30 cellular contexts compared by ENCODE assay signal in genomic region chr4:126628933-126629332, GRCh38.
"Had no signal": no experiment of that assay in that cellular context is flagged by ENCODE, and none has a peak within 500 bp of the region (broad histone marks: within the 10 kb centered on the region; RNA-seq: fewer than 3 reads in every experiment).

No MANE protein-coding gene starts in this region.

- H3K36me3 ChIP-seq: adrenal gland, ascending aorta, brain microvascular endothelial cell, breast epithelium, cardiac muscle cell had no signal

- H3K4me1 ChIP-seq: adrenal gland, ascending aorta, body of pancreas, breast epithelium had no signal

- ATAC-seq: activated naive CD4-positive, alpha-beta T cell treated with anti-CD3 and anti-CD28 coated beads, Interleukin-2, amount 50 U/mL, for 72 hours; activated naive CD8-positive, alpha-beta T cell treated with anti-CD3 and anti-CD28 coated beads, Interleukin-2, amount 50 U/mL, for 24 hours; activated T-cell treated with anti-CD3 and anti-CD28 coated beads, Interleukin-2, amount 50 U/mL, for 4 hours; activated T-cell treated with anti-CD3 and anti-CD28 coated beads, Interleukin-2, amount 50 U/mL, for 72 hours; activated T-helper 17 cell treated with anti-CD3 and anti-CD28 coated beads, Interleukin-2, amount 50 U/mL, for 72 hours; body of pancreas had no signal

- H3K27me3 ChIP-seq: adrenal gland, ascending aorta, body of pancreas, brain microvascular endothelial cell, breast epithelium, cardiac muscle cell had no signal

- H3K9me3 ChIP-seq: adrenal gland, ascending aorta, body of pancreas, breast epithelium had no signal

- H3K4me3 ChIP-seq: adrenal gland, ascending aorta, body of pancreas, breast epithelium, cardiac muscle cell had no signal

- H3K27ac ChIP-seq: adrenal gland, ascending aorta, body of pancreas, brain microvascular endothelial cell, breast epithelium, cardiac muscle cell had no signal

- DNase-seq: activated effector memory CD4-positive, alpha-beta T cell treated with anti-CD3 and anti-CD28 coated beads, Interleukin-2, amount 50 U/mL, for 16 hours; activated effector memory CD4-positive, alpha-beta T cell treated with Interleukin-2 at 50 U/mL for 16 hours; activated gamma-delta T cell; activated gamma-delta T cell treated with Interleukin-2 at 50 U/mL for 16 hours; activated naive CD4-positive, alpha-beta T cell; activated naive CD4-positive, alpha-beta T cell treated with anti-CD3 and anti-CD28 coated beads for 36 hours; activated naive CD4-positive, alpha-beta T cell treated with anti-CD3 and anti-CD28 coated beads, Interleukin-2, amount 10 ng/mL, durations not matched to agents 7 days and 5 days; activated naive CD4-positive, alpha-beta T cell treated with anti-CD3 and anti-CD28 coated beads, Interleukin-2, amount 50 U/mL, for 16 hours; activated naive CD4-positive, alpha-beta T cell treated with Interleukin-2 at 50 U/mL for 16 hours; activated naive CD8-positive, alpha-beta T cell treated with anti-CD3 and anti-CD28 coated beads for 36 hours; activated naive CD8-positive, alpha-beta T cell treated with anti-CD3 and anti-CD28 coated beads, Interleukin-2, amount 10 ng/mL, durations not matched to agents 7 days and 5 days; activated naive CD8-positive, alpha-beta T cell treated with anti-CD3 and anti-CD28 coated beads, Interleukin-2, amount 50 U/mL, for 24 hours; activated T-cell treated with anti-CD3 and anti-CD28 coated beads, Interleukin-2, amount 50 U/mL, for 4 hours; activated T-cell treated with anti-CD3 and anti-CD28 coated beads, Interleukin-2, amount 50 U/mL, for 48 hours; activated T-cell treated with anti-CD3 and anti-CD28 coated beads, Interleukin-2, amount 50 U/mL, for 72 hours; adrenal gland; amniotic stem cell; amygdala; anterior cingulate cortex; aorta; body of pancreas; brain microvascular endothelial cell; caudate nucleus; central memory CD4-positive, alpha-beta T cell; cerebellar nuclear complex had no signal
